In genomic region chr17:83084214-83084613, GRCh38 we compare ENCODE assay signal across 9 cellular contexts. TPM values are rescaled to one million over a fixed set of nuclear protein-coding genes. Genes with fewer than 3 reads are reported as not detected.
DNase-seq lines count a peak whose midpoint lies in the region; ATAC-seq and TF ChIP-seq lines count a peak whose summit lies in the region.
"Had no signal": no experiment of that assay in that cellular context is flagged by ENCODE, and none has a peak within 500 bp of the region (broad histone marks: within the 10 kb centered on the region; RNA-seq: fewer than 3 reads in every experiment).

No MANE protein-coding gene starts in this region.

- peaks cover 47% of the 10 kb centered on the region for H3K4me1 Mint-ChIP-seq in HFFc6 (ENCODE audit: low read depth)
- H3K4me1 Mint-ChIP-seq in activated CD8-positive, alpha-beta T cell treated with anti-CD3 and anti-CD28 coated beads for 36 hours (ENCODE audit: low read depth): peaks cover 37% of the 10 kb centered on the region
- peaks cover 68 to 70% of the 10 kb centered on the region in 2 donors for H3K4me1 Mint-ChIP-seq in immature natural killer cell

- H3K27me3 ChIP-seq in subcutaneous abdominal adipose tissue (ENCODE audit: control insufficient read depth in 5 of 5, insufficient read depth in 4 of 5, low read length in 5 of 5): peaks cover 0 to 4% (median 0%) of the 10 kb centered on the region in 5 donors

- peaks cover 8 to 84% (median 81%) of the 10 kb centered on the region in 5 donors for H3K4me1 ChIP-seq in subcutaneous abdominal adipose tissue (ENCODE audit: control insufficient read depth in 5 of 5, insufficient read depth in 5 of 5, low read length in 5 of 5)

- H3K27ac ChIP-seq in subcutaneous abdominal adipose tissue (ENCODE audit: low read depth, low read length): peak overlapping the region; percentile 86

- H3K36me3 Mint-ChIP-seq in HFFc6 (ENCODE audit: low read depth) (peaks cover 26% of the 10 kb centered on the region), immature natural killer cell (peaks cover 10 to 26% (median 15%) of the 10 kb centered on the region in 3 donors)
- H3K36me3 Mint-ChIP-seq in activated CD8-positive, alpha-beta T cell treated with anti-CD3 and anti-CD28 coated beads for 36 hours (ENCODE audit: low read depth): peaks cover 9% of the 10 kb centered on the region

- H3K27me3 Mint-ChIP-seq in HFFc6 (ENCODE audit: insufficient read depth) (peaks cover 11% of the 10 kb centered on the region), immature natural killer cell (ENCODE audit: low read depth in 3 of 3) (peaks cover 77 to 80% (median 80%) of the 10 kb centered on the region in 3 donors)
- H3K27me3 Mint-ChIP-seq in activated CD8-positive, alpha-beta T cell treated with anti-CD3 and anti-CD28 coated beads for 36 hours: peaks cover 3% of the 10 kb centered on the region
- H3K27me3 Mint-ChIP-seq: stimulated activated memory B cell treated with anti-CD40 and anti-IgM and Interleukin-4, amounts not matched to agents 10 μg/mL and 1 μg/mL and 100 μg/mL, for 72 hours had no signal

- intact Hi-C loops in activated CD8-positive, alpha-beta T cell treated with anti-CD3 and anti-CD28 coated beads for 36 hours (cut with micrococcal nuclease): no loop called here

- H3K9ac ChIP-seq in subcutaneous abdominal adipose tissue (ENCODE audit: low read length in 5 of 5): no peak overlapping the region

- DNase-seq in HFFc6: no peak
- no peak for DNase-seq in activated CD8-positive, alpha-beta T cell treated with anti-CD3 and anti-CD28 coated beads for 36 hours
- no peak for DNase-seq in immature natural killer cell
- DNase-seq in HPDE6-E6E7 (ENCODE audit: extremely low spot score): no peak
- DNase-seq in stimulated activated CD4-positive, alpha-beta T cell treated with anti-CD3 and anti-CD28 coated beads, Interleukin-12 subunit alpha, Interleukin-12 subunit beta, amount 100 ng/mL, for 4 hours: no peak
- DNase-seq: retina had no signal

- H3K9me3 Mint-ChIP-seq in HFFc6 (no peaks in the 10 kb centered on the region), immature natural killer cell (peaks cover 0 to 8% (median 1%) of the 10 kb centered on the region in 6 donors)
- no peaks in the 10 kb centered on the region for H3K9me3 Mint-ChIP-seq in activated CD8-positive, alpha-beta T cell treated with anti-CD3 and anti-CD28 coated beads for 36 hours
- H3K9me3 Mint-ChIP-seq: stimulated activated memory B cell treated with anti-CD40 and anti-IgM and Interleukin-4, amounts not matched to agents 10 μg/mL and 1 μg/mL and 100 μg/mL, for 72 hours had no signal

- H3K4me3 Mint-ChIP-seq in HFFc6: peak overlapping the region; percentile 90
- H3K4me3 Mint-ChIP-seq in activated CD8-positive, alpha-beta T cell treated with anti-CD3 and anti-CD28 coated beads for 36 hours: peak overlapping the region; percentile 9
- peak overlapping the region; percentile 86 to 94 (median 92) for H3K4me3 Mint-ChIP-seq in immature natural killer cell
- H3K4me3 Mint-ChIP-seq: stimulated activated memory B cell treated with anti-CD40 and anti-IgM and Interleukin-4, amounts not matched to agents 10 μg/mL and 1 μg/mL and 100 μg/mL, for 72 hours had no signal

- no peaks in the 10 kb centered on the region for H3K9me3 ChIP-seq in subcutaneous abdominal adipose tissue (ENCODE audit: control insufficient read depth in 5 of 5, low read length in 5 of 5)

- TF ChIP-seq CTCF in HFFc6 (IDR thresholded peaks at IDR 0.05): no peak
- TF ChIP-seq CTCF in activated CD8-positive, alpha-beta T cell treated with anti-CD3 and anti-CD28 coated beads for 36 hours (IDR thresholded peaks at IDR 0.05): no peak

- peak overlapping the region in 4 of 5 donors; percentile 15 to 81 (median 30) for H3K4me3 ChIP-seq in subcutaneous abdominal adipose tissue (ENCODE audit: low read depth in 1 of 5, low read length in 5 of 5)

- ATAC-seq in activated CD8-positive, alpha-beta T cell treated with anti-CD3 and anti-CD28 coated beads for 36 hours: no peak
- no peak for ATAC-seq in GM19395 (IDR thresholded peaks at IDR 0.05; ENCODE audit: unreplicated experiment)
- ATAC-seq: stimulated activated memory B cell treated with anti-CD40 and anti-IgM and Interleukin-4, amounts not matched to agents 10 μg/mL and 1 μg/mL and 100 μg/mL, for 72 hours had no signal

- H3K36me3 ChIP-seq in subcutaneous abdominal adipose tissue (ENCODE audit: control insufficient read depth in 5 of 5, insufficient read depth in 5 of 5, low read length in 5 of 5): peaks cover 0 to 48% (median 23%) of the 10 kb centered on the region in 5 donors

- CTCF ChIA-PET in activated CD8-positive, alpha-beta T cell treated with anti-CD3 and anti-CD28 coated beads for 36 hours (lab: Charles Lee): interaction anchor here (1.4 to 1.8 kb wide), 2 partner anchors 14 to 119 kb away, joined by 3 to 8 read pairs; no protein-coding TSS in a partner anchor

- H3K27ac Mint-ChIP-seq in HFFc6: peak overlapping the region; percentile 97
- peak overlapping the region; percentile 86 for H3K27ac Mint-ChIP-seq in activated CD8-positive, alpha-beta T cell treated with anti-CD3 and anti-CD28 coated beads for 36 hours
- peak overlapping the region; percentile 99 to 100 (median 100) for H3K27ac Mint-ChIP-seq in immature natural killer cell

- POLR2A ChIA-PET in activated CD8-positive, alpha-beta T cell treated with anti-CD3 and anti-CD28 coated beads for 36 hours (lab: Charles Lee): interaction anchor here (1.4 to 1.7 kb wide), 2 partner anchors 38 to 116 kb away, joined by 3 to 8 read pairs; no protein-coding TSS in a partner anchor

RNA-seq across cellular contexts. Expression of gene METRNL, which starts 4.8 kb away (rescaled TPM):
- total RNA-seq in HFFc6 (2021; fragmentation: NEBNext Ultra II Directional; extraction: Animal tissue kit (Norgen Biotek cat#: 25700)): 10 to 100 TPM; 54.4 to 96.7 (median 90.9) TPM
- total RNA-seq in activated CD8-positive, alpha-beta T cell treated with anti-CD3 and anti-CD28 coated beads for 36 hours: 10 to 100 TPM; 23.3 to 24.1 TPM
- polyA plus RNA-seq in immature natural killer cell: 10 to 100 TPM; 13.6 to 72.3 (median 49.2) TPM

Comparison
In these comparisons a context has a peak if more than half of its experiments do, and no peak if none do; other contexts are left out.
1. H3K4me3 Mint-ChIP-seq: peak in every context shown above with its lines; median percentile 92 in immature natural killer cell; 90 in HFFc6; 9 in activated CD8-positive, alpha-beta T cell treated with anti-CD3 and anti-CD28 coated beads for 36 hours.